Comparison of ENCODE assay signal across 8 cellular contexts in the genomic region with DNA sequence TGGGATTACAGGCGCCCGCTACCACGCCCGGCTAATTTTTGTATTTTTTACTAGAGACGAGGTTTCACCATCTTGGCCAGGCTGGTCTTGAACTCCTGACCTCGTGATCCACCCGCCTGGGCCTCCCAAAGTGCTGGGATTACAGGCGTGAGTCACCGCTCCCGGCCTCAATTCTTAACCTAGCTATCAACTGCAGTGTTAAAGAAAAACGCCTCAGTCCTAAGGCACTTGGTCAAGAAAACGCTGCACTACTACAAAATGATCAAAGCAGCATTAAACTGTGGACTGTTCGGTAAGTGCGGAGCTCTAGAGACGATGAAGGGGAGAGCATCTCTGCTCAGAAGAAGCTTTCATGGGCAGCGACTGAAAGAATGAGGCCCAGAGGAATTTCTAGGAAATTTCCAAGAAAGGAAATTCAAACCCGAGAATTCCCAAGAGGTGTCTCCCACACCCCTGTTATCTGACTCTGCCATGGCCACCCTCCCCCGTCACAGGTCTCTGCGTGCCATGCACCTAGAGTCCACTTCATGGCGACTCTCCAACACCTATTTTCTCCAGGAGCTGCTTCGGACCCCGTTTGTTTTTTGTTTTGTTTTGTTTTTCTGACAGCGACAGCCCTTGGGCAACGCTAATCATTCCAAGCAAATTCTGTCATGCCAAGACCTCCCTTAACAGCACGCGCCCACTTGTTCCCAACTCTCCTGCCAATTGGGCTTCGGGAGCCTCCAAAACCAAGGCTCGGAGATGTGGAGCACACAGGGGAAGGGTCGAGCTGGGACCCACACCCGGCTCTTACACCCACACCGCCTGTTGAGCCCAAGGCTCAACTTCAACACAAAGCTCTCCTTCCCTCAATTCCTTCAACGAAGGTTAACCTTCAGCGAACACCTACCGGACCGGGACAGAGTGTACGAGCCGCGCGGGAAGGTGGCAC. TPM values are rescaled to one million over a fixed set of nuclear protein-coding genes. Genes with fewer than 3 reads are reported as not detected.
DNase-seq lines count a peak whose midpoint lies in the region; TF ChIP-seq lines count a peak whose summit lies in the region.
"Not testable (repeated sequence)": the region's sequence is repeated elsewhere in the genome, so short reads cannot be mapped to it uniquely, and the experiment has no call there.

No MANE protein-coding gene starts in this region.

- not testable (repeated sequence) for TF ChIP-seq EP300 in ovary (IDR thresholded peaks at IDR 0.05); transverse colon (IDR thresholded peaks at IDR 0.05; ENCODE audit: low read depth)

- CTCF ChIA-PET in Caco-2 (lab: Charles Lee) = interaction anchor here (0.6 to 1.9 kb wide), 5 partner anchors 60 to 162 kb away, joined by 3 to 12 read pairs (median 5); partner anchors contain the start of gene IMP4

- H3K36me3 Mint-ChIP-seq in Caco-2 (ENCODE audit: insufficient read depth, unreplicated experiment) = peaks cover 65% of the 10 kb centered on the region

- not testable (repeated sequence) for H3K4me1 ChIP-seq in Caco-2; ovary (ENCODE audit: insufficient read depth)
- H3K4me1 ChIP-seq in transverse colon = peaks cover 15 to 23% (median 22%) of the 10 kb centered on the region in 4 donors

- not testable (repeated sequence) for H3K4me1 Mint-ChIP-seq in Caco-2 (ENCODE audit: low read depth, unreplicated experiment)

- not testable (repeated sequence) for H3K36me3 ChIP-seq in Caco-2 (ENCODE audit: control insufficient read depth, insufficient read depth, low read length); SU-DHL-6 (ENCODE audit: low read length); ovary; transverse colon

- not testable (repeated sequence) for H3K9me3 Mint-ChIP-seq in Caco-2 (ENCODE audit: unreplicated experiment)

- H3K4me3 ChIP-seq in Caco-2 (ENCODE audit: low read depth, low read length) (peak overlapping the region; percentile 100), SU-DHL-6 (ENCODE audit: insufficient read depth, low read length, poor library complexity, severe bottlenecking) (peak overlapping the region; percentile 75), ovary (peak overlapping the region; percentile 96), transverse colon (peak overlapping the region; percentile 83 to 98 (median 94))
- peak overlapping the region; percentile 94 for H3K4me3 ChIP-seq in Jurkat, Clone E6-1 (ENCODE audit: low read length)

- H3K27ac Mint-ChIP-seq in Caco-2 (ENCODE audit: unreplicated experiment) = peak overlapping the region; percentile 94

- H3K9ac ChIP-seq in SU-DHL-6 (ENCODE audit: low read length) = peak overlapping the region; percentile 85

- peaks cover 75% of the 10 kb centered on the region for H3K79me2 ChIP-seq in SU-DHL-6 (ENCODE audit: insufficient read depth, low read length)

- TSS peak; percentile 68 for BruUV-seq in Caco-2 (replicated peaks; lab: Mats Ljungman, UMichigan)

- 20 to 27% (median 25%) methylated on average over 39 of the region's 39 CpGs for WGBS in adipose tissue, 3 donors
- WGBS in ovary, 3 donors = 20 to 22% (median 21%) methylated on average over 39 of the region's 39 CpGs
- WGBS in transverse colon (ENCODE audit: low coverage in 1 of 2), 2 donors = 17 to 26% methylated on average over 12 to 39 of the region's 39 CpGs

- H4K20me1 ChIP-seq in SU-DHL-6 (ENCODE audit: low read depth, low read length) = not testable (repeated sequence)

- peak overlapping the region; percentile 43 for H2AFZ ChIP-seq in SU-DHL-6 (ENCODE audit: low read depth, low read length, severe bottlenecking)

- peak overlapping the region; percentile 55 for H3K4me2 ChIP-seq in SU-DHL-6 (ENCODE audit: low read depth, low read length, poor library complexity, severe bottlenecking)

- DNase-seq in Caco-2; Jurkat, Clone E6-1 (ENCODE audit: low read depth, low spot score); epithelial cell of prostate (ENCODE audit: low read depth, low spot score); ovary; transverse colon: not testable (repeated sequence)

- in situ Hi-C loops in transverse colon (cut with MboI; ENCODE audit: low pct_ligation_motif_present in 1 of 4, low pct_unique_long_range_greater_than_20kb in 1 of 4, low sequenced_read_pairs in 3 of 4) = loop anchor here in 1 of 4 donors (10.0 kb wide), 1 partner anchor 154 kb away; no protein-coding TSS in a partner anchor

- TF ChIP-seq POLR2A in ovary (IDR thresholded peaks at IDR 0.05); transverse colon (IDR thresholded peaks at IDR 0.05): not testable (repeated sequence)

- POLR2A ChIA-PET in Caco-2 (lab: Charles Lee) = interaction anchor here (1.3 to 1.6 kb wide), 2 partner anchors 73 to 161 kb away, joined by 5 to 16 read pairs; partner anchors contain the start of gene IMP4

- peak overlapping the region; percentile 96 for H3K4me3 Mint-ChIP-seq in Caco-2 (ENCODE audit: unreplicated experiment)

- H3F3A ChIP-seq in SU-DHL-6 (ENCODE audit: insufficient read depth) = not testable (repeated sequence)

- H3K9me3 ChIP-seq in Caco-2; SU-DHL-6 (ENCODE audit: insufficient read depth, low read length); ovary; transverse colon: not testable (repeated sequence)

- H3K27me3 ChIP-seq in Caco-2 (replicated peaks; ENCODE audit: control insufficient read depth, insufficient read depth, low read length); SU-DHL-6 (ENCODE audit: low read length); layer of hippocampus (ENCODE audit: control insufficient read depth, insufficient read depth, low read length); ovary; transverse colon: not testable (repeated sequence)

- intact Hi-C loops in Caco-2 (cut with micrococcal nuclease; ENCODE audit: unreplicated experiment) (loop anchor here (1.0 to 2.0 kb wide), 2 partner anchors 24 to 60 kb away; no protein-coding TSS in a partner anchor), ovary (cut with DNase I) (loop anchor here (5.0 to 10.0 kb wide), 4 partner anchors 152 to 164 kb away; partner anchors contain the start of gene IMP4 (in 2 of the 4)), transverse colon (cut with DNase I; ENCODE audit: low total_unique reads) (loop anchor here (10.0 kb wide), 1 partner anchor 154 kb away; no protein-coding TSS in a partner anchor)

- not testable (repeated sequence) for H3K27ac ChIP-seq in SU-DHL-6 (ENCODE audit: low read depth, low read length)
- H3K27ac ChIP-seq in adipose tissue (ENCODE audit: low read depth, low read length) = peak overlapping the region; percentile 40
- peak overlapping the region; percentile 58 for H3K27ac ChIP-seq in epithelial cell of prostate
- H3K27ac ChIP-seq in layer of hippocampus (ENCODE audit: low read depth, low read length) = peak overlapping the region; percentile 90
- H3K27ac ChIP-seq in ovary = peak overlapping the region; percentile 87 to 91
- H3K27ac ChIP-seq in transverse colon = peak overlapping the region; percentile 87 to 97 (median 93)

- not testable (repeated sequence) for TF ChIP-seq CTCF in Caco-2 (IDR thresholded peaks at IDR 0.05; ENCODE audit: insufficient read depth in 1 of 2, low read depth in 1 of 2, low read length in 1 of 2, severe bottlenecking in 1 of 2, unreplicated experiment in 1 of 2); SU-DHL-6 (IDR thresholded peaks at IDR 0.05; ENCODE audit: insufficient read depth, low read length, poor library complexity, severe bottlenecking); ovary (IDR thresholded peaks at IDR 0.05); transverse colon (IDR thresholded peaks at IDR 0.05)

- H3K9me2 ChIP-seq in SU-DHL-6 (replicated peaks; ENCODE audit: insufficient read depth, low read length) = not testable (repeated sequence)

- H3K27me3 Mint-ChIP-seq in Caco-2 (ENCODE audit: insufficient read depth, unreplicated experiment) = not testable (repeated sequence)

RNA-seq across cellular contexts. Expression of gene SMPD4, which starts 0.7 kb away (rescaled TPM):
- total RNA-seq in Caco-2 (2022) (140 and 141 TPM in 2 replicates), ovary (10 to 100 TPM; 24.7 to 53.2 (median 39.5) TPM), transverse colon (100 to 1,000 TPM in 1 of 4 donors, 10 to 100 TPM in 3; 29.1 to 110 (median 52.8) TPM)
- polyA plus RNA-seq in Jurkat, Clone E6-1 (2012; ENCODE audit: insufficient read depth, insufficient read length) = 61.3 TPM
- polyA plus RNA-seq in adipose tissue (10 to 100 TPM; 20.9 to 29.5 (median 29.1) TPM), ovary (10 to 100 TPM; 28.8 to 32.1 TPM)

RNA-seq across cellular contexts. Expression of gene MZT2B, which starts 1.4 kb away (rescaled TPM):
- total RNA-seq in Caco-2 (2022) (384 and 408 TPM in 2 replicates), ovary (100 to 1,000 TPM; 229 to 365 (median 247) TPM), transverse colon (100 to 1,000 TPM in 2 of 4 donors, 10 to 100 TPM in 2; 50.5 to 144 (median 102) TPM)
- 519 TPM for polyA plus RNA-seq in Jurkat, Clone E6-1 (2012; ENCODE audit: insufficient read depth, insufficient read length)
- polyA plus RNA-seq in adipose tissue (100 to 1,000 TPM; 148 to 245 (median 239) TPM), ovary (100 to 1,000 TPM in 1 of 2 donors, 1 to 10 TPM in 1; 5.4 to 228 TPM)

RNA-seq across cellular contexts. Expression of gene TUBA3E, which starts 17.6 kb away (rescaled TPM):
- total RNA-seq in Caco-2 (2022) = 0.57 TPM in 1 of 2 replicates, not detected in the other
- not detected for polyA plus RNA-seq in Jurkat, Clone E6-1 (2012; ENCODE audit: insufficient read depth, insufficient read length)
- under 1 TPM in 1 of 3 donors, not detected in 2; 0.05 TPM for polyA plus RNA-seq in adipose tissue
- total RNA-seq in ovary = 1 to 10 TPM in 1 of 7 donors, under 1 TPM in 2, not detected in 4; 0.52 to 1.3 (median 0.83) TPM
- polyA plus RNA-seq in ovary = under 1 TPM; 0.07 to 0.15 TPM
- total RNA-seq in transverse colon = under 1 TPM in 1 of 4 donors, not detected in 3; 0.27 TPM

RNA-seq across cellular contexts. Expression of gene CCDC74B, which starts 35.8 kb away (rescaled TPM):
- total RNA-seq in Caco-2 (2022) (1.2 and 1.6 TPM in 2 replicates), ovary (10 to 100 TPM in 1 of 7 donors, 1 to 10 TPM in 6; 3.3 to 42.9 (median 5.4) TPM), transverse colon (1 to 10 TPM in 2 of 4 donors, under 1 TPM in 1, not detected in 1; 0.55 to 1.8 (median 1.4) TPM)
- 9.6 TPM for polyA plus RNA-seq in Jurkat, Clone E6-1 (2012; ENCODE audit: insufficient read depth, insufficient read length)
- polyA plus RNA-seq in adipose tissue (1 to 10 TPM in 2 of 3 donors, under 1 TPM in 1; 0.94 to 3.1 (median 1.1) TPM), ovary (1 to 10 TPM; 2.6 to 9.1 TPM)

RNA-seq across cellular contexts. Expression of gene POTEF, which starts 51.6 kb away (rescaled TPM):
- 20.1 and 21.8 TPM in 2 replicates for total RNA-seq in Caco-2 (2022)
- not detected for polyA plus RNA-seq in Jurkat, Clone E6-1 (2012; ENCODE audit: insufficient read depth, insufficient read length)
- polyA plus RNA-seq in adipose tissue = not detected
- total RNA-seq in ovary = 1 to 10 TPM in 1 of 7 donors, under 1 TPM in 1, not detected in 5; 0.23 to 2.2 TPM
- under 1 TPM in 1 of 2 donors, not detected in 1; 0.04 TPM for polyA plus RNA-seq in ovary
- total RNA-seq in transverse colon = not detected
